ENCODE assay signal across 8 cellular contexts in genomic region chr20:49188101-49188784, GRCh38. TPM values are rescaled to one million over a fixed set of nuclear protein-coding genes. Genes with fewer than 3 reads are reported as not detected.
DNase-seq lines count a peak whose midpoint lies in the region; ATAC-seq and TF ChIP-seq lines count a peak whose summit lies in the region.

TSS of gene STAU1 (minus strand) at chr20:49188334. CDS start at chr20:49166201, 22,133 bp downstream.

- peak within 1 kb of the TSS; percentile 57 to 94 (median 86) for H3K4me3 ChIP-seq in adrenal gland
- H3K4me3 ChIP-seq in heart left ventricle: peak within 1 kb of the TSS; percentile 66 to 96 (median 86)
- peak within 1 kb of the TSS; percentile 87 to 97 (median 96) for H3K4me3 ChIP-seq in transverse colon

- no peaks in the 10 kb centered on the region for H3K9me3 ChIP-seq in adrenal gland (replicated peaks in 1 of 3)
- H3K9me3 ChIP-seq in heart left ventricle: no peaks in the 10 kb centered on the region
- H3K9me3 ChIP-seq in transverse colon: no peaks in the 10 kb centered on the region

- no peak for TF ChIP-seq CTCF in GM13976 (IDR thresholded peaks at IDR 0.05; ENCODE audit: borderline replicate concordance, control extremely low read depth, extremely low read depth, insufficient read depth, missing control alignments)
- no peak for TF ChIP-seq CTCF in adrenal gland (IDR thresholded peaks at IDR 0.05)
- TF ChIP-seq CTCF in heart left ventricle (IDR thresholded peaks at IDR 0.05): no peak
- no peak for TF ChIP-seq CTCF in transverse colon (IDR thresholded peaks at IDR 0.05)

- H3K27ac ChIP-seq in adrenal gland (peak within 1 kb of the TSS; percentile 54 to 94 (median 89)), heart left ventricle (peak within 1 kb of the TSS; percentile 81 to 97 (median 92)), transverse colon (peak within 1 kb of the TSS; percentile 94 to 98 (median 97))

- TF ChIP-seq EP300 in transverse colon (IDR thresholded peaks at IDR 0.05; ENCODE audit: low read depth): no peak

- TF ChIP-seq POLR2A in adrenal gland (IDR thresholded peaks at IDR 0.05) (peak; percentile 32 to 69), heart left ventricle (IDR thresholded peaks at IDR 0.05) (peak in 1 of 2 donors; percentile 55), transverse colon (IDR thresholded peaks at IDR 0.05) (peak; percentile 83)

- intact Hi-C loops in adrenal gland (cut with DNase I) (no loop called here), heart left ventricle (cut with DNase I) (loop anchor here in 4 of 10 donors (1.0 to 10.0 kb wide), 6 partner anchors 29 to 141 kb away; partner anchors contain the start of genes DDX27 (in 2 of the 4), CSE1L (in 1 of the 4) and ZNFX1 (in 1 of the 4)), transverse colon (cut with DNase I; ENCODE audit: low total_unique reads) (no loop called here)

- no peaks in the 10 kb centered on the region for H3K36me3 ChIP-seq in adrenal gland (replicated peaks in 1 of 2)
- H3K36me3 ChIP-seq in heart left ventricle: no peaks in the 10 kb centered on the region
- no peaks in the 10 kb centered on the region for H3K36me3 ChIP-seq in transverse colon

- WGBS in adrenal gland, 4 donors: 0 to 2% (median 1%) methylated on average over 37 to 61 of the region's 61 CpGs
- 0 to 1% (median 0%) methylated on average over 47 to 61 of the region's 61 CpGs for WGBS in heart left ventricle, 4 donors
- WGBS in transverse colon (ENCODE audit: low coverage in 1 of 2), 2 donors: 0 to 1% methylated on average over 9 to 50 of the region's 61 CpGs

- H3K4me1 ChIP-seq in adrenal gland (replicated peaks in 1 of 2) (peaks cover 0 to 27% of the 10 kb centered on the region in 2 donors), heart left ventricle (peaks cover 0 to 31% (median 21%) of the 10 kb centered on the region in 12 donors), transverse colon (peaks cover 6 to 35% (median 13%) of the 10 kb centered on the region in 4 donors)

- ATAC-seq in HG02852 (IDR thresholded peaks at IDR 0.05; ENCODE audit: unreplicated experiment) (peak; percentile 90), heart left ventricle (peak; percentile 95 to 100 (median 98))

- DNase-seq in GM13976 (ENCODE audit: low spot score) (peak; percentile 99), NCI-H146 treated with DMSO at 0.1 percent for 48 hours (lab: John Stamatoyannopoulos, UW; ENCODE audit: unreplicated experiment) (peak; percentile 90), T-helper 1 cell (peak; percentile 88 to 97 (median 91)), adrenal gland (peak; percentile 94 to 97 (median 96)), heart left ventricle (peak; percentile 96 to 98 (median 97)), pons (ENCODE audit: low spot score) (peak; percentile 93), transverse colon (peak; percentile 96)

- in situ Hi-C loops in GM13976 (cut with MboI; ENCODE audit: low sequenced_read_pairs, unreplicated experiment): no loop called here
- in situ Hi-C loops in transverse colon (cut with MboI; ENCODE audit: low pct_ligation_motif_present in 1 of 4, low pct_unique_long_range_greater_than_20kb in 1 of 4, low sequenced_read_pairs in 3 of 4): no loop called here

- H3K27me3 ChIP-seq in adrenal gland: no peaks in the 10 kb centered on the region
- H3K27me3 ChIP-seq in heart left ventricle: no peaks in the 10 kb centered on the region
- H3K27me3 ChIP-seq in transverse colon: no peaks in the 10 kb centered on the region

RNA-seq across cellular contexts. Expression of gene STAU1, which starts in this region (rescaled TPM):
- 100 to 1,000 TPM in 2 of 8 donors, 10 to 100 TPM in 6; 71.0 to 122 (median 84.9) TPM for total RNA-seq in adrenal gland
- 100 to 1,000 TPM in 1 of 3 donors, 10 to 100 TPM in 2; 23.2 to 123 (median 28.6) TPM for polyA plus RNA-seq in adrenal gland
- 10 to 100 TPM; 56.7 to 95.4 (median 73.6) TPM for total RNA-seq in heart left ventricle
- polyA plus RNA-seq in heart left ventricle: 10 to 100 TPM; 23.2 to 43.9 TPM
- total RNA-seq in transverse colon: 10 to 100 TPM; 66.7 to 79.7 (median 73.3) TPM

Comparison
In these comparisons a context has a peak if more than half of its experiments do, and no peak if none do; other contexts are left out.
1. Peak in every context shown above with its lines: DNase-seq, ATAC-seq, H3K4me3 ChIP-seq and H3K27ac ChIP-seq.